ENCODE assay signal across 22 cellular contexts in genomic region chr21:44552136-44552535, GRCh38. TPM values are rescaled to one million over a fixed set of nuclear protein-coding genes. Genes with fewer than 3 reads are reported as not detected.
DNase-seq lines count a peak whose midpoint lies in the region; ATAC-seq and TF ChIP-seq lines count a peak whose summit lies in the region.
"Had no signal": no experiment of that assay in that cellular context is flagged by ENCODE, and none has a peak within 500 bp of the region (broad histone marks: within the 10 kb centered on the region; RNA-seq: fewer than 3 reads in every experiment).

No MANE protein-coding gene starts in this region.

- no peak overlapping the region for H3K27ac Mint-ChIP-seq in endothelial cell (ENCODE audit: unreplicated experiment)
- H3K27ac Mint-ChIP-seq: B cell; CD4-positive, alpha-beta memory T cell had no signal

- peak; percentile 17 for DNase-seq in activated CD4-positive, CD25-positive, alpha-beta regulatory T cell treated with anti-CD3 and anti-CD28 coated beads, Interleukin-2, amount 50 U/mL, for 72 hours
- DNase-seq in endothelial cell (ENCODE audit: low spot score) (peak; percentile 1), osteoblast (ENCODE audit: insufficient read length, low spot score, missing footprints) (peak; percentile 34), transverse colon (peak; percentile 3)
- DNase-seq in activated T-cell treated with anti-CD3 and anti-CD28 coated beads, Interleukin-2, amount 50 U/mL, for 4 hours = no peak
- DNase-seq: Calu3; CD4-positive, alpha-beta memory T cell; DMS79; KG1; NCI-H1436; NCI-H2029 treated with DMSO at 0.1 percent for 48 hours; NCI-H2171 treated with DMSO at 0.1 percent for 48 hours; NCI-H774; PC-3 had no signal

- no peaks in the 10 kb centered on the region for H3K4me1 ChIP-seq in osteoblast (ENCODE audit: insufficient read depth, low read length)
- no peaks in the 10 kb centered on the region for H3K4me1 ChIP-seq in transverse colon

- no peak for TF ChIP-seq POLR2A in transverse colon (IDR thresholded peaks at IDR 0.05)

- H3K4me2 ChIP-seq in osteoblast (ENCODE audit: insufficient read depth, low read length) = no peak overlapping the region

- peaks cover 17% of the 10 kb centered on the region for H3K4me1 Mint-ChIP-seq in endothelial cell (ENCODE audit: unreplicated experiment)
- peaks cover 20% of the 10 kb centered on the region for H3K4me1 Mint-ChIP-seq in activated T-cell treated with anti-CD3 and anti-CD28 coated beads, Interleukin-2, amount 50 U/mL, for 4 hours (ENCODE audit: low read depth)

- no peak overlapping the region for H3K4me3 Mint-ChIP-seq in endothelial cell (ENCODE audit: unreplicated experiment)
- H3K4me3 Mint-ChIP-seq in activated T-cell treated with anti-CD3 and anti-CD28 coated beads, Interleukin-2, amount 50 U/mL, for 4 hours = no peak overlapping the region
- H3K4me3 Mint-ChIP-seq: B cell; CD4-positive, alpha-beta memory T cell had no signal

- intact Hi-C loops in transverse colon (cut with DNase I; ENCODE audit: low total_unique reads) = no loop called here

- peaks cover 3% of the 10 kb centered on the region for H3K36me3 Mint-ChIP-seq in endothelial cell (ENCODE audit: low read depth, unreplicated experiment)
- peaks cover 9% of the 10 kb centered on the region for H3K36me3 Mint-ChIP-seq in activated T-cell treated with anti-CD3 and anti-CD28 coated beads, Interleukin-2, amount 50 U/mL, for 4 hours (ENCODE audit: insufficient read depth)

- H3K27me3 Mint-ChIP-seq in endothelial cell (ENCODE audit: unreplicated experiment) = peaks cover 2% of the 10 kb centered on the region
- H3K27me3 Mint-ChIP-seq in activated T-cell treated with anti-CD3 and anti-CD28 coated beads, Interleukin-2, amount 50 U/mL, for 4 hours (ENCODE audit: low read depth) = no peaks in the 10 kb centered on the region

- H3K9me3 Mint-ChIP-seq in endothelial cell (ENCODE audit: unreplicated experiment) = no peaks in the 10 kb centered on the region
- H3K9me3 Mint-ChIP-seq in activated T-cell treated with anti-CD3 and anti-CD28 coated beads, Interleukin-2, amount 50 U/mL, for 4 hours = peaks cover 14% of the 10 kb centered on the region

- H4K20me1 ChIP-seq in osteoblast (ENCODE audit: insufficient read depth, low read length) = no peaks in the 10 kb centered on the region

- H3K36me3 ChIP-seq in osteoblast (ENCODE audit: insufficient read depth, low read length) (no peaks in the 10 kb centered on the region), transverse colon (no peaks in the 10 kb centered on the region)

- H2AFZ ChIP-seq in osteoblast (ENCODE audit: low read length) = no peak overlapping the region

- ATAC-seq in activated CD4-positive, CD25-positive, alpha-beta regulatory T cell treated with anti-CD3 and anti-CD28 coated beads, Interleukin-2, amount 50 U/mL, for 24 hours = no peak
- ATAC-seq in activated T-cell treated with anti-CD3 and anti-CD28 coated beads, Interleukin-2, amount 50 U/mL, for 4 hours = no peak
- ATAC-seq in HG02973 (IDR thresholded peaks at IDR 0.05; ENCODE audit: unreplicated experiment) = no peak
- no peak for ATAC-seq in HG03097 (IDR thresholded peaks at IDR 0.05; ENCODE audit: low FRiP score, unreplicated experiment)
- ATAC-seq: PC-3 had no signal

- H3K9me3 ChIP-seq in osteoblast (ENCODE audit: low read depth, low read length) (no peaks in the 10 kb centered on the region), transverse colon (no peaks in the 10 kb centered on the region)

- TF ChIP-seq CTCF in endothelial cell (IDR thresholded peaks at IDR 0.05; ENCODE audit: unreplicated experiment) (no peak), osteoblast (IDR thresholded peaks at IDR 0.05; ENCODE audit: extremely low read depth, low read depth, low read length) (no peak), transverse colon (IDR thresholded peaks at IDR 0.05) (no peak)

- H3K27ac ChIP-seq in osteoblast (ENCODE audit: low read depth, low read length) (no peak overlapping the region), transverse colon (no peak overlapping the region)
- H3K27ac ChIP-seq: 22Rv1 had no signal

- H3K4me3 ChIP-seq in osteoblast (ENCODE audit: insufficient read depth, low read length) (no peak overlapping the region), transverse colon (no peak overlapping the region)

- TF ChIP-seq EP300 in transverse colon (IDR thresholded peaks at IDR 0.05; ENCODE audit: low read depth) = no peak

- H3K27me3 ChIP-seq in osteoblast (ENCODE audit: insufficient read depth, low read length) (peaks cover 5% of the 10 kb centered on the region), transverse colon (peaks cover 37% of the 10 kb centered on the region)

- in situ Hi-C loops in transverse colon (cut with MboI; ENCODE audit: low pct_ligation_motif_present in 1 of 4, low pct_unique_long_range_greater_than_20kb in 1 of 4, low sequenced_read_pairs in 3 of 4) = no loop called here

- no peaks in the 10 kb centered on the region for H3K79me2 ChIP-seq in osteoblast (ENCODE audit: insufficient read depth, low read length)

- WGBS in transverse colon (ENCODE audit: low coverage in 1 of 2), 2 donors = 90% methylated on average over 4 of the region's 6 CpGs; no CpG with 5 or more reads in 1 of the 2 donors

RNA-seq across cellular contexts. Expression of gene KRTAP10-2, which starts 0.8 kb away (rescaled TPM):
- total RNA-seq in endothelial cell (ENCODE audit: unreplicated experiment) = not detected
- not detected in 2 replicates for total RNA-seq in osteoblast
- total RNA-seq in transverse colon = not detected
- total RNA-seq in activated T-cell treated with anti-CD3 and anti-CD28 coated beads, Interleukin-2, amount 50 U/mL, for 4 hours = not detected
- total RNA-seq: B cell; Calu3; CD4-positive, alpha-beta memory T cell; G401; HepG2; NCI-H460; PC-3 had no signal

RNA-seq across cellular contexts. Expression of gene KRTAP10-3, which starts 6.5 kb away (rescaled TPM):
- not detected for total RNA-seq in endothelial cell (ENCODE audit: unreplicated experiment)
- total RNA-seq in osteoblast = not detected in 2 replicates
- total RNA-seq in transverse colon = not detected
- total RNA-seq in activated T-cell treated with anti-CD3 and anti-CD28 coated beads, Interleukin-2, amount 50 U/mL, for 4 hours = not detected
- total RNA-seq: B cell; Calu3; CD4-positive, alpha-beta memory T cell; G401; HepG2; NCI-H460; PC-3 had no signal

RNA-seq across cellular contexts. Expression of gene KRTAP10-1, which starts 12.1 kb away (rescaled TPM):
- total RNA-seq in endothelial cell (ENCODE audit: unreplicated experiment) (not detected), osteoblast (not detected in 2 replicates), transverse colon (not detected)
- not detected for total RNA-seq in activated T-cell treated with anti-CD3 and anti-CD28 coated beads, Interleukin-2, amount 50 U/mL, for 4 hours
- total RNA-seq: B cell; Calu3; CD4-positive, alpha-beta memory T cell; G401; HepG2; NCI-H460; PC-3 had no signal

RNA-seq across cellular contexts. Expression of gene KRTAP10-4, which starts 21.4 kb away (rescaled TPM):
- not detected for total RNA-seq in endothelial cell (ENCODE audit: unreplicated experiment)
- not detected in 2 replicates for total RNA-seq in osteoblast
- not detected for total RNA-seq in transverse colon
- total RNA-seq in activated T-cell treated with anti-CD3 and anti-CD28 coated beads, Interleukin-2, amount 50 U/mL, for 4 hours = not detected
- total RNA-seq: B cell; Calu3; CD4-positive, alpha-beta memory T cell; G401; HepG2; NCI-H460; PC-3 had no signal

RNA-seq across cellular contexts. Expression of gene KRTAP10-5, which starts 28.3 kb away (rescaled TPM):
- total RNA-seq in endothelial cell (ENCODE audit: unreplicated experiment) = not detected
- total RNA-seq in osteoblast = not detected in 2 replicates
- not detected for total RNA-seq in transverse colon
- total RNA-seq in activated T-cell treated with anti-CD3 and anti-CD28 coated beads, Interleukin-2, amount 50 U/mL, for 4 hours = not detected
- total RNA-seq: B cell; Calu3; CD4-positive, alpha-beta memory T cell; G401; HepG2; NCI-H460; PC-3 had no signal
